Comparison of ENCODE assay signal across 10 cellular contexts in genomic region chr11:44760917-44761545, GRCh38. TPM values are rescaled to one million over a fixed set of nuclear protein-coding genes. Genes with fewer than 3 reads are reported as not detected.
DNase-seq lines count a peak whose midpoint lies in the region; ATAC-seq and TF ChIP-seq lines count a peak whose summit lies in the region.
"Had no signal": no experiment of that assay in that cellular context is flagged by ENCODE, and none has a peak within 500 bp of the region (broad histone marks: within the 10 kb centered on the region; RNA-seq: fewer than 3 reads in every experiment).

No MANE protein-coding gene starts in this region.

- no peak for ATAC-seq in activated T-helper 17 cell treated with anti-CD3 and anti-CD28 coated beads, Interleukin-2, amount 50 U/mL, for 72 hours (replicated peaks)
- ATAC-seq in HG02678 (IDR thresholded peaks at IDR 0.05; ENCODE audit: unreplicated experiment) = no peak
- ATAC-seq in HG03280 (IDR thresholded peaks at IDR 0.05; ENCODE audit: unreplicated experiment) = no peak

- H3K27me3 Mint-ChIP-seq in activated T-helper 17 cell treated with anti-CD3 and anti-CD28 coated beads, Interleukin-2, amount 50 U/mL, for 72 hours = no peaks in the 10 kb centered on the region

- no peaks in the 10 kb centered on the region for H3K27me3 ChIP-seq in esophagus (ENCODE audit: control insufficient read depth in 1 of 2, insufficient read depth in 2 of 2, low read length in 2 of 2)

- H3K9me3 ChIP-seq in esophagus (ENCODE audit: control insufficient read depth in 2 of 2, insufficient read depth in 1 of 2, low read depth in 1 of 2, low read length in 1 of 2) = no peaks in the 10 kb centered on the region

- no peaks in the 10 kb centered on the region for H3K36me3 ChIP-seq in esophagus (ENCODE audit: control insufficient read depth in 2 of 2, insufficient read depth in 2 of 2, low read length in 1 of 2)

- peaks cover 10% of the 10 kb centered on the region for H3K36me3 Mint-ChIP-seq in activated T-helper 17 cell treated with anti-CD3 and anti-CD28 coated beads, Interleukin-2, amount 50 U/mL, for 72 hours (ENCODE audit: low read depth)

- H3K27ac ChIP-seq in esophagus (ENCODE audit: low read depth in 2 of 2, low read length in 1 of 2) = peak overlapping the region; percentile 72 to 73

- no peak overlapping the region for H3K27ac Mint-ChIP-seq in activated T-helper 17 cell treated with anti-CD3 and anti-CD28 coated beads, Interleukin-2, amount 50 U/mL, for 72 hours

- H3K4me3 ChIP-seq in AG10803 (ENCODE audit: low read length) = no peak overlapping the region
- no peak overlapping the region for H3K4me3 ChIP-seq in esophagus (ENCODE audit: low read depth in 1 of 2, low read length in 2 of 2)

- peaks cover 3% of the 10 kb centered on the region for H3K9me3 Mint-ChIP-seq in activated T-helper 17 cell treated with anti-CD3 and anti-CD28 coated beads, Interleukin-2, amount 50 U/mL, for 72 hours

- peak; percentile 27 for TF ChIP-seq CTCF in AG10803 (conservative IDR thresholded peaks at IDR 0.05; ENCODE audit: low read length)

- H3K4me3 Mint-ChIP-seq in activated T-helper 17 cell treated with anti-CD3 and anti-CD28 coated beads, Interleukin-2, amount 50 U/mL, for 72 hours = no peak overlapping the region

- H3K4me1 ChIP-seq in esophagus (ENCODE audit: control insufficient read depth in 2 of 2, insufficient read depth in 2 of 2, low read length in 1 of 2) = peaks cover 0 to 3% of the 10 kb centered on the region in 2 donors

- peak; percentile 79 for DNase-seq in AG10803 (ENCODE audit: low read depth)
- DNase-seq in OCI-M1 (lab: John Stamatoyannopoulos, UW) = peak; percentile 87
- peak; percentile 85 for DNase-seq in myocyte (ENCODE audit: low read depth)
- no peak for DNase-seq in NCI-H1092 (lab: John Stamatoyannopoulos, UW)
- DNase-seq: DND-41; stimulated activated naive CD4-positive, alpha-beta T cell had no signal

- WGBS in esophagus, 2 donors = 50 to 52% methylated on average over 10 of the region's 10 CpGs

- peaks cover 21% of the 10 kb centered on the region for H3K4me1 Mint-ChIP-seq in activated T-helper 17 cell treated with anti-CD3 and anti-CD28 coated beads, Interleukin-2, amount 50 U/mL, for 72 hours

RNA-seq across cellular contexts. Expression of gene TSPAN18, which starts 34.3 kb away (rescaled TPM):
- 1 to 10 TPM; 2.2 to 3.1 TPM for polyA plus RNA-seq in esophagus
- 1.3 and 1.8 TPM in 2 replicates for total RNA-seq in myocyte
- 2.2 TPM for polyA plus RNA-seq in myocyte (2012)
- total RNA-seq in activated T-helper 17 cell treated with anti-CD3 and anti-CD28 coated beads, Interleukin-2, amount 50 U/mL, for 72 hours = 1 to 10 TPM; 3.3 to 3.9 TPM
